17 cellular contexts compared by ENCODE assay signal in genomic region chr15:73369073-73369694, GRCh38. TPM values are rescaled to one million over a fixed set of nuclear protein-coding genes. Genes with fewer than 3 reads are reported as not detected.
DNase-seq lines count a peak whose midpoint lies in the region; ATAC-seq and TF ChIP-seq lines count a peak whose summit lies in the region.
"Had no signal": no experiment of that assay in that cellular context is flagged by ENCODE, and none has a peak within 500 bp of the region (broad histone marks: within the 10 kb centered on the region; RNA-seq: fewer than 3 reads in every experiment).

No MANE protein-coding gene starts in this region.

- H3K9me3 ChIP-seq in testis (no peaks in the 10 kb centered on the region), uterus (no peaks in the 10 kb centered on the region)

- H3K27me3 ChIP-seq in testis (no peaks in the 10 kb centered on the region), uterus (peaks cover 0 to 9% of the 10 kb centered on the region in 2 donors)

- no peak for TF ChIP-seq CTCF in activated CD8-positive, alpha-beta T cell treated with anti-CD3 and anti-CD28 coated beads for 36 hours (IDR thresholded peaks at IDR 0.05)
- TF ChIP-seq CTCF in MCF 10A (IDR thresholded peaks at IDR 0.05; ENCODE audit: unreplicated experiment): no peak
- no peak for TF ChIP-seq CTCF in testis (IDR thresholded peaks at IDR 0.05)
- TF ChIP-seq CTCF in uterus (IDR thresholded peaks at IDR 0.05): no peak

- peaks cover 47% of the 10 kb centered on the region for H3K27me3 Mint-ChIP-seq in activated CD8-positive, alpha-beta T cell treated with anti-CD3 and anti-CD28 coated beads for 36 hours
- peaks cover 53% of the 10 kb centered on the region for H3K27me3 Mint-ChIP-seq in activated CD8-positive, alpha-beta T cell treated with anti-CD3 and anti-CD28 coated beads, Interleukin-2, amount 10 ng/mL, durations not matched to agents 7 days and 5 days (ENCODE audit: low read depth)
- H3K27me3 Mint-ChIP-seq in MCF 10A (ENCODE audit: insufficient read depth, unreplicated experiment): peaks cover 86% of the 10 kb centered on the region

- TF ChIP-seq POLR2A in testis (IDR thresholded peaks at IDR 0.05) (no peak), uterus (IDR thresholded peaks at IDR 0.05) (no peak)

- CTCF ChIA-PET in activated CD8-positive, alpha-beta T cell treated with anti-CD3 and anti-CD28 coated beads for 36 hours (lab: Charles Lee): no interaction called here
- CTCF ChIA-PET in activated CD8-positive, alpha-beta T cell treated with anti-CD3 and anti-CD28 coated beads, Interleukin-2, amount 10 ng/mL, durations not matched to agents 7 days and 5 days (lab: Charles Lee): no interaction called here
- CTCF ChIA-PET in MCF 10A (lab: Yijun Ruan, JAX): no interaction called here

- H3K4me1 ChIP-seq in testis (no peaks in the 10 kb centered on the region), uterus (peaks cover 0 to 21% of the 10 kb centered on the region in 2 donors)

- WGBS in testis, 2 donors: 1 to 2% methylated on average over 21 to 45 of the region's 48 CpGs

- no peaks in the 10 kb centered on the region for H3K9me3 Mint-ChIP-seq in activated CD8-positive, alpha-beta T cell treated with anti-CD3 and anti-CD28 coated beads for 36 hours
- no peaks in the 10 kb centered on the region for H3K9me3 Mint-ChIP-seq in activated CD8-positive, alpha-beta T cell treated with anti-CD3 and anti-CD28 coated beads, Interleukin-2, amount 10 ng/mL, durations not matched to agents 7 days and 5 days (ENCODE audit: insufficient read depth)
- no peaks in the 10 kb centered on the region for H3K9me3 Mint-ChIP-seq in MCF 10A (ENCODE audit: unreplicated experiment)
- H3K9me3 Mint-ChIP-seq: natural killer cell treated with Interleukin-12 subunit alpha and Interleukin-12 subunit beta and Interleukin-15 and Interleukin-18, amount 100 ng/mL, for 72 hours; T-cell had no signal

- no peaks in the 10 kb centered on the region for H3K36me3 ChIP-seq in testis (ENCODE audit: low read depth, missing control alignments)
- H3K36me3 ChIP-seq in uterus: no peaks in the 10 kb centered on the region

- no TSS peak for BruUV-seq in MCF 10A (replicated peaks; lab: Mats Ljungman, UMichigan)

- H3K4me1 Mint-ChIP-seq in activated CD8-positive, alpha-beta T cell treated with anti-CD3 and anti-CD28 coated beads for 36 hours (ENCODE audit: low read depth): no peaks in the 10 kb centered on the region
- no peaks in the 10 kb centered on the region for H3K4me1 Mint-ChIP-seq in activated CD8-positive, alpha-beta T cell treated with anti-CD3 and anti-CD28 coated beads, Interleukin-2, amount 10 ng/mL, durations not matched to agents 7 days and 5 days (ENCODE audit: low read depth)
- H3K4me1 Mint-ChIP-seq in MCF 10A (ENCODE audit: insufficient read depth, unreplicated experiment): no peaks in the 10 kb centered on the region

- H3K27ac ChIP-seq in testis (no peak overlapping the region), uterus (no peak overlapping the region)

- no peak overlapping the region for H3K4me3 Mint-ChIP-seq in activated CD8-positive, alpha-beta T cell treated with anti-CD3 and anti-CD28 coated beads for 36 hours
- no peak overlapping the region for H3K4me3 Mint-ChIP-seq in activated CD8-positive, alpha-beta T cell treated with anti-CD3 and anti-CD28 coated beads, Interleukin-2, amount 10 ng/mL, durations not matched to agents 7 days and 5 days
- H3K4me3 Mint-ChIP-seq in MCF 10A (ENCODE audit: unreplicated experiment): peak overlapping the region; percentile 8
- H3K4me3 Mint-ChIP-seq: natural killer cell treated with Interleukin-12 subunit alpha and Interleukin-12 subunit beta and Interleukin-15 and Interleukin-18, amount 100 ng/mL, for 72 hours; T-cell had no signal

- intact Hi-C loops in activated CD8-positive, alpha-beta T cell treated with anti-CD3 and anti-CD28 coated beads for 36 hours (cut with micrococcal nuclease): no loop called here
- intact Hi-C loops in MCF 10A (cut with micrococcal nuclease) (no loop called here), testis (cut with DNase I; ENCODE audit: low total_unique reads) (no loop called here), uterus (cut with DNase I; ENCODE audit: low total_unique reads) (no loop called here)

- peak; percentile 27 for DNase-seq in activated CD8-positive, alpha-beta T cell treated with anti-CD3 and anti-CD28 coated beads for 36 hours
- no peak for DNase-seq in activated CD8-positive, alpha-beta T cell treated with anti-CD3 and anti-CD28 coated beads, Interleukin-2, amount 10 ng/mL, durations not matched to agents 7 days and 5 days
- no peak for DNase-seq in MCF 10A (ENCODE audit: unreplicated experiment)
- peak; percentile 15 for DNase-seq in left kidney (ENCODE audit: low read depth, low spot score)
- DNase-seq in testis: no peak
- no peak for DNase-seq in stimulated activated CD4-positive, alpha-beta T cell treated with anti-CD3 and anti-CD28 coated beads, Interleukin-4, amount 100 ng/mL, for 1 hour
- DNase-seq in uterus: no peak
- DNase-seq: activated CD4-positive, alpha-beta T cell treated with anti-CD3 and anti-CD28 coated beads for 4 hours; effector memory CD4-positive, alpha-beta T cell; kidney glomerular epithelial cell; NCI-H1417 treated with DMSO at 0.1 percent for 48 hours; NCI-H510A treated with DMSO at 0.1 percent for 48 hours; T-cell had no signal

- POLR2A ChIA-PET in activated CD8-positive, alpha-beta T cell treated with anti-CD3 and anti-CD28 coated beads for 36 hours (lab: Charles Lee): no interaction called here
- POLR2A ChIA-PET in activated CD8-positive, alpha-beta T cell treated with anti-CD3 and anti-CD28 coated beads, Interleukin-2, amount 10 ng/mL, durations not matched to agents 7 days and 5 days (lab: Charles Lee): no interaction called here
- POLR2A ChIA-PET in MCF 10A (lab: Yijun Ruan, JAX): no interaction called here

- H3K36me3 Mint-ChIP-seq in activated CD8-positive, alpha-beta T cell treated with anti-CD3 and anti-CD28 coated beads for 36 hours (ENCODE audit: low read depth): no peaks in the 10 kb centered on the region
- H3K36me3 Mint-ChIP-seq in activated CD8-positive, alpha-beta T cell treated with anti-CD3 and anti-CD28 coated beads, Interleukin-2, amount 10 ng/mL, durations not matched to agents 7 days and 5 days (ENCODE audit: low read depth): no peaks in the 10 kb centered on the region
- H3K36me3 Mint-ChIP-seq in MCF 10A (ENCODE audit: insufficient read depth, unreplicated experiment): no peaks in the 10 kb centered on the region
- H3K36me3 Mint-ChIP-seq: natural killer cell treated with Interleukin-12 subunit alpha and Interleukin-12 subunit beta and Interleukin-15 and Interleukin-18, amount 100 ng/mL, for 72 hours; T-cell had no signal

- peak overlapping the region; percentile 54 to 56 for H3K4me3 ChIP-seq in testis
- H3K4me3 ChIP-seq in uterus: no peak overlapping the region

- no peak overlapping the region for H3K27ac Mint-ChIP-seq in activated CD8-positive, alpha-beta T cell treated with anti-CD3 and anti-CD28 coated beads for 36 hours
- no peak overlapping the region for H3K27ac Mint-ChIP-seq in activated CD8-positive, alpha-beta T cell treated with anti-CD3 and anti-CD28 coated beads, Interleukin-2, amount 10 ng/mL, durations not matched to agents 7 days and 5 days
- no peak overlapping the region for H3K27ac Mint-ChIP-seq in MCF 10A (ENCODE audit: low read depth, unreplicated experiment)
- H3K27ac Mint-ChIP-seq: natural killer cell treated with Interleukin-12 subunit alpha and Interleukin-12 subunit beta and Interleukin-15 and Interleukin-18, amount 100 ng/mL, for 72 hours; T-cell had no signal

- no peak for ATAC-seq in activated CD8-positive, alpha-beta T cell treated with anti-CD3 and anti-CD28 coated beads for 36 hours
- no peak for ATAC-seq in activated CD8-positive, alpha-beta T cell treated with anti-CD3 and anti-CD28 coated beads, Interleukin-2, amount 10 ng/mL, durations not matched to agents 7 days and 5 days
- no peak for ATAC-seq in GM21367 (IDR thresholded peaks at IDR 0.05; ENCODE audit: unreplicated experiment)
- ATAC-seq: natural killer cell treated with Interleukin-12 subunit alpha and Interleukin-12 subunit beta and Interleukin-15 and Interleukin-18, amount 100 ng/mL, for 72 hours; T-cell had no signal

RNA-seq across cellular contexts. Expression of gene HCN4, which starts 0.4 kb away (rescaled TPM):
- not detected for total RNA-seq in activated CD8-positive, alpha-beta T cell treated with anti-CD3 and anti-CD28 coated beads for 36 hours
- not detected for total RNA-seq in activated CD8-positive, alpha-beta T cell treated with anti-CD3 and anti-CD28 coated beads, Interleukin-2, amount 10 ng/mL, durations not matched to agents 7 days and 5 days
- total RNA-seq in MCF 10A (2022) (not detected in 2 replicates), testis (10 to 100 TPM; 12.6 to 17.6 TPM), uterus (under 1 TPM in 1 of 4 donors, not detected in 3; 0.07 TPM)
- 9.1 TPM for polyA plus RNA-seq in testis (ENCODE audit: insufficient read depth, low read depth, low replicate concordance)
- total RNA-seq: HepG2; natural killer cell treated with Interleukin-12 subunit alpha and Interleukin-12 subunit beta and Interleukin-15 and Interleukin-18, amount 100 ng/mL, for 72 hours; T-cell had no signal
- polyA plus RNA-seq: AG04450, HepG2 had no signal

Comparison
In these comparisons a context has a peak if more than half of its experiments do, and no peak if none do; other contexts are left out.
1. DNase-seq: peak in activated CD8-positive, alpha-beta T cell treated with anti-CD3 and anti-CD28 coated beads for 36 hours (single experiment) and left kidney (single experiment); none in activated CD8-positive, alpha-beta T cell treated with anti-CD3 and anti-CD28 coated beads, Interleukin-2, amount 10 ng/mL, durations not matched to agents 7 days and 5 days (single experiment), MCF 10A (single experiment), testis (single experiment), stimulated activated CD4-positive, alpha-beta T cell treated with anti-CD3 and anti-CD28 coated beads, Interleukin-4, amount 100 ng/mL, for 1 hour (single experiment) and uterus (0 of 2).
2. H3K4me3 ChIP-seq: peak in testis (2 of 2); none in uterus (0 of 2).
3. RNA of gene HCN4, which starts 0.4 kb away (total RNA-seq): 12.6 to 17.6 TPM in testis; not detected in MCF 10A, not detected in activated CD8-positive, alpha-beta T cell treated with anti-CD3 and anti-CD28 coated beads for 36 hours, not detected in activated CD8-positive, alpha-beta T cell treated with anti-CD3 and anti-CD28 coated beads, Interleukin-2, amount 10 ng/mL, durations not matched to agents 7 days and 5 days and 0.07 TPM in uterus; every median in the first group is over 10 times any median in the second.